Comparison of ENCODE assay signal across 8 cellular contexts in the genomic region with DNA sequence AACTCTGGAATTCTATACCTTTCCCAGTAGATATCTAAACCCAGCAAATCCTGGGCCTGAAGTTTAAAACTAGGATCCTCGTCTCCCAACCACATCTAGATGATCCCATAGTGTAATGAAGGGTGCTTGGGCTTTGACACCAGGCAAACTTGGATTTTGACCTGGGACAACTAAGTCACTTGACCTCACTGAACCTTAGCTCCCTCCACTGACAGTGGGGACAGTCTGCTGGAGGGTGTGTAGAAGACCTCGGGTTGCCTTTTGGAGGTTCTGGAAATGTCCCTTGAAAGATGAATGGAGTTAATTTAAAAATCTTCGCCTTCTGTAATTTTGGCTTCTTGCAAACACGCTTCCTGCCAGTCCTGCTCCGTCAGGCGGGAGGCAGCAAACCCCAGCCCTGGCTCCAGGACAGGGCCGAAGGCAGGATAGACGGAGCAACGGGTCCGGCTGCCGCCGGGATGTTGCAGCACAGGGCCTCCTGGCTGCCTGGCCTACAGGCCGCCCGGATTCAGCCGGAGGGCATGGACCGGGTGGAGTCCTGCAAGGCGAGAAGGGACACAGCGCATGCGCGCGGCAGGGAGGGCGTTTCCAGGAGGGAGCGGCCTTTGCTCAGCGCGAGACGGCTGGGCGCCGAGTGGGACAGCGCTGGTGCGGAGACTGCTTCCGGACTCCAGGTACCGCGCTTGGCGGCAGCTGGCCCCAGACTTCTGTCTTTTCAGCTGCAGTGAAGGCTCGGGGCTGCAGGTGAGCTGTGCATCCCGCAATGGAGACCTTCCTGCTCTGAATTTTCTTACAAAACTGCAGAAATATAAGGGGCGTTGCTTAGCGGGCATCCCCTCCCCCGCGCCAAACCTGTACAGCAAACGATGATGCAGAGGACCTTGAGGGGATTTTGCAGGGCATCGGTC. TPM values are rescaled to one million over a fixed set of nuclear protein-coding genes. Genes with fewer than 3 reads are reported as not detected.
A peak's percentile ranks its signal among the peaks of the same experiment; 100 is the strongest.
DNase-seq lines count a peak whose midpoint lies in the region; ATAC-seq, FAIRE-seq and TF ChIP-seq lines count a peak whose summit lies in the region.

A gene with protein sequence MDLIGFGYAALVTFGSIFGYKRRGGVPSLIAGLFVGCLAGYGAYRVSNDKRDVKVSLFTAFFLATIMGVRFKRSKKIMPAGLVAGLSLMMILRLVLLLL (plus strand): TSS at position 612 of the 908 bp plus-strand sequence. CDS start 5,990 bp downstream, outside the sequence.

- H3K36me3 Mint-ChIP-seq in astrocyte (ENCODE audit: low read depth, unreplicated experiment), result no peaks in the 10 kb centered on the region

- intact Hi-C loops in vagina (cut with DNase I), result no loop called here

- peak within 1 kb of the TSS; percentile 68 for H3K9ac ChIP-seq in astrocyte (ENCODE audit: low read length)
- peak within 1 kb of the TSS; percentile 34 for H3K9ac ChIP-seq in rectal smooth muscle tissue (ENCODE audit: low read length)

- peak within 1 kb of the TSS; percentile 87 for H3K4me2 ChIP-seq in astrocyte (ENCODE audit: low read length)

- H3K4me3 ChIP-seq in astrocyte (ENCODE audit: insufficient read depth, low read depth, low read length) (peak within 1 kb of the TSS; percentile 77), rectal smooth muscle tissue (ENCODE audit: low read length) (peak within 1 kb of the TSS; percentile 79), vagina (peak within 1 kb of the TSS; percentile 85 to 86)

- H3K4me3 Mint-ChIP-seq in astrocyte (ENCODE audit: unreplicated experiment), result peak within 1 kb of the TSS; percentile 91

- H3K4me1 ChIP-seq in astrocyte (ENCODE audit: insufficient read depth, low read length) (peaks cover 10% of the 10 kb centered on the region), rectal smooth muscle tissue (ENCODE audit: control insufficient read depth, insufficient read depth, low read length) (peaks cover 3% of the 10 kb centered on the region), vagina (peaks cover 25% of the 10 kb centered on the region)

- H3K79me2 ChIP-seq in astrocyte (ENCODE audit: insufficient read depth, low read length), result peaks cover 9% of the 10 kb centered on the region

- peaks cover 6% of the 10 kb centered on the region for H3K36me3 ChIP-seq in astrocyte (ENCODE audit: insufficient read depth, low read length)
- no peaks in the 10 kb centered on the region for H3K36me3 ChIP-seq in rectal smooth muscle tissue (ENCODE audit: control insufficient read depth, insufficient read depth, low read length)
- peaks cover 0 to 5% of the 10 kb centered on the region in 2 donors for H3K36me3 ChIP-seq in vagina

- ATAC-seq in GM18508 (IDR thresholded peaks at IDR 0.05; ENCODE audit: insufficient read depth, unreplicated experiment) (peak; percentile 83), HG02981 (IDR thresholded peaks at IDR 0.05; ENCODE audit: unreplicated experiment) (peak; percentile 98)

- H4K20me1 ChIP-seq in astrocyte (ENCODE audit: insufficient read depth, low read length), result peaks cover 4% of the 10 kb centered on the region

- no peak for FAIRE-seq in astrocyte (lab: Jason Lieb, UNC)

- peaks cover 1% of the 10 kb centered on the region for H3K9me3 Mint-ChIP-seq in astrocyte (ENCODE audit: unreplicated experiment)

- H3K9me3 ChIP-seq in astrocyte (ENCODE audit: insufficient read depth, low read depth, low read length), result no peaks in the 10 kb centered on the region
- H3K9me3 ChIP-seq in vagina, result no peaks in the 10 kb centered on the region

- peak in 1 of 2 donors; percentile 43 for TF ChIP-seq POLR2A in vagina (IDR thresholded peaks at IDR 0.05)

- H3K4me1 Mint-ChIP-seq in astrocyte (ENCODE audit: low read depth, unreplicated experiment), result peaks cover 16% of the 10 kb centered on the region

- H3K27ac ChIP-seq in astrocyte (ENCODE audit: low read depth, low read length) (no peak within 1 kb of the TSS), rectal smooth muscle tissue (ENCODE audit: low read depth, low read length) (no peak within 1 kb of the TSS), vagina (peak within 1 kb of the TSS; percentile 67)

- H3K27me3 ChIP-seq in astrocyte (ENCODE audit: insufficient read depth, low read length) (no peaks in the 10 kb centered on the region), rectal smooth muscle tissue (ENCODE audit: control insufficient read depth, insufficient read depth, low read length) (no peaks in the 10 kb centered on the region), vagina (no peaks in the 10 kb centered on the region)

- H2AFZ ChIP-seq in astrocyte (ENCODE audit: low read depth, low read length), result peak within 1 kb of the TSS; percentile 85

- TF ChIP-seq CTCF in astrocyte (IDR thresholded peaks at IDR 0.05; ENCODE audit: insufficient read depth, low read depth, low read length), result no peak
- TF ChIP-seq CTCF in vagina (IDR thresholded peaks at IDR 0.05), result peak in 1 of 3 experiments; percentile 1

- no peaks in the 10 kb centered on the region for H3K27me3 Mint-ChIP-seq in astrocyte (ENCODE audit: low read depth, unreplicated experiment)

- DNase-seq in NCI-H2029 (lab: John Stamatoyannopoulos, UW) (peak; percentile 92), T-helper 22 cell (ENCODE audit: low read depth) (peak; percentile 81), astrocyte (ENCODE audit: low read depth) (peak; percentile 72), hepatic stellate cell (ENCODE audit: low spot score) (peak; percentile 97), vagina (ENCODE audit: extremely low spot score in 2 of 2) (no peak)

- no peak within 1 kb of the TSS for H3K27ac Mint-ChIP-seq in astrocyte (ENCODE audit: unreplicated experiment)

RNA-seq across cellular contexts. Expression of the gene that starts here (rescaled TPM):
- 26.1 and 29.7 TPM in 2 replicates for total RNA-seq in astrocyte
- 16.9 TPM for total RNA-seq in vagina

Comparison
In these comparisons a context has a peak if more than half of its experiments do, and no peak if none do; other contexts are left out.
1. DNase-seq: peak in NCI-H2029 (single experiment), T-helper 22 cell (single experiment), astrocyte (single experiment) and hepatic stellate cell (single experiment); none in vagina (0 of 2).
2. Peak in every context shown above with its lines, with median percentiles within 50 percentile points of each other: H3K4me3 ChIP-seq.